1 cellular context compared by ENCODE assay signal in genomic region chr1:150005606-150006005, GRCh38.
A peak's percentile ranks its signal among the peaks of the same experiment; 100 is the strongest.
TF ChIP-seq lines count a peak whose summit lies in the region.

No MANE protein-coding gene starts in this region.

TF ChIP-seq in K562, 482 proteins besides CTCF, POLR2A, EP300 and RAD21:
- TF ChIP-seq NR2C2 (CRISPR knock-in tag; IDR thresholded peaks at IDR 0.05): no peak
- no peak for TF ChIP-seq NR2C2 (tag; IDR thresholded peaks at IDR 0.05)
- 0 out of 2 replicates have a peak, but pooled peaks have one; percentile 13 for TF ChIP-seq PKNOX1 (IDR thresholded peaks at IDR 0.05)
TF ChIP-seq in K562: peak in this region for 1.
